ENCODE assay signal across 23 cellular contexts in genomic region chr17:31496097-31496496, GRCh38.
DNase-seq lines count a peak whose midpoint lies in the region; ATAC-seq and TF ChIP-seq lines count a peak whose summit lies in the region.
"Had no signal": no experiment of that assay in that cellular context is flagged by ENCODE, and none has a peak within 500 bp of the region (broad histone marks: within the 10 kb centered on the region; RNA-seq: fewer than 3 reads in every experiment).

No MANE protein-coding gene starts in this region.

- H3K9me2 ChIP-seq in Loucy (replicated peaks; ENCODE audit: low read depth, low read length) = no peaks in the 10 kb centered on the region

- no peak for TF ChIP-seq CTCF in Loucy (conservative IDR thresholded peaks at IDR 0.05; ENCODE audit: low read length)

- no peaks in the 10 kb centered on the region for H3K36me3 Mint-ChIP-seq in activated T-cell treated with anti-CD3 and anti-CD28 coated beads, Interleukin-2, amount 50 U/mL, for 72 hours (ENCODE audit: insufficient read depth in 2 of 2)
- peaks cover 5% of the 10 kb centered on the region for H3K36me3 Mint-ChIP-seq in stimulated activated effector memory CD8-positive, alpha-beta T cell treated with anti-CD3 and anti-CD28 coated beads, Interleukin-12 subunit alpha, Interleukin-12 subunit beta, amount 100 ng/mL, for 72 hours
- H3K36me3 Mint-ChIP-seq: brain had no signal

- H3K79me2 ChIP-seq in Loucy (ENCODE audit: insufficient read depth, low read length) = peaks cover 45% of the 10 kb centered on the region; the same call in 1 of the 2 replicates

- H3K9me3 ChIP-seq in Loucy (ENCODE audit: insufficient read depth, low read depth, low read length) = no peaks in the 10 kb centered on the region
- no peaks in the 10 kb centered on the region for H3K9me3 ChIP-seq in effector memory CD4-positive, alpha-beta T cell (ENCODE audit: control insufficient read depth, low read length)
- H3K9me3 ChIP-seq: esophagus muscularis mucosa, SJSA1, stomach had no signal

- no peak for DNase-seq in activated T-cell treated with anti-CD3 and anti-CD28 coated beads, Interleukin-2, amount 50 U/mL, for 72 hours
- no peak for DNase-seq in activated T-cell treated with anti-CD3 and anti-CD28 coated beads, Interleukin-2, amount 50 U/mL, for 1 hour
- DNase-seq in effector memory CD4-positive, alpha-beta T cell = no peak
- DNase-seq in stimulated activated effector memory CD8-positive, alpha-beta T cell treated with anti-CD3 and anti-CD28 coated beads, Interleukin-12 subunit alpha, Interleukin-12 subunit beta, amount 100 ng/mL, for 72 hours (ENCODE audit: low spot score in 2 of 2) = no peak
- no peak for DNase-seq in NCI-H226
- DNase-seq in glomerular visceral epithelial cell (ENCODE audit: extremely low spot score) = no peak
- DNase-seq: activated T-cell treated with anti-CD3 and anti-CD28 coated beads, Interleukin-2, amount 50 U/mL, for 48 hours; GOT3; IMR-90; NCI-H1417; NCI-H510A treated with DMSO at 0.1 percent for 48 hours; occipital lobe; retina; stimulated activated CD4-positive, alpha-beta T cell treated with anti-CD3 and anti-CD28 coated beads, Interleukin-4, amount 100 ng/mL, for 1 hour; stomach had no signal

- H3K4me2 ChIP-seq in Loucy (ENCODE audit: low read depth, low read length, poor library complexity, severe bottlenecking) = peak overlapping the region; percentile 59

- no peaks in the 10 kb centered on the region for H3K9me3 Mint-ChIP-seq in activated T-cell treated with anti-CD3 and anti-CD28 coated beads, Interleukin-2, amount 50 U/mL, for 72 hours
- H3K9me3 Mint-ChIP-seq in stimulated activated effector memory CD8-positive, alpha-beta T cell treated with anti-CD3 and anti-CD28 coated beads, Interleukin-12 subunit alpha, Interleukin-12 subunit beta, amount 100 ng/mL, for 72 hours = no peaks in the 10 kb centered on the region
- H3K9me3 Mint-ChIP-seq: brain; T-helper 1 cell treated with Interleukin-12 subunit alpha and Interleukin-12 subunit beta and Interleukin-4 antibody, amounts not matched to agents 30 μg/mL and 1 μg/mL, for 36 hours; type B pancreatic cell had no signal

- no peak overlapping the region for H2AFZ ChIP-seq in Loucy (ENCODE audit: low read length)

- H3K36me3 ChIP-seq in Loucy (ENCODE audit: insufficient read depth, low read length) = no peaks in the 10 kb centered on the region
- no peaks in the 10 kb centered on the region for H3K36me3 ChIP-seq in effector memory CD4-positive, alpha-beta T cell (ENCODE audit: control insufficient read depth, insufficient read depth, low read length)
- H3K36me3 ChIP-seq: esophagus muscularis mucosa, SJSA1, stomach had no signal

- H3K27ac Mint-ChIP-seq in activated T-cell treated with anti-CD3 and anti-CD28 coated beads, Interleukin-2, amount 50 U/mL, for 72 hours = peak overlapping the region; percentile 95
- peak overlapping the region; percentile 97 for H3K27ac Mint-ChIP-seq in stimulated activated effector memory CD8-positive, alpha-beta T cell treated with anti-CD3 and anti-CD28 coated beads, Interleukin-12 subunit alpha, Interleukin-12 subunit beta, amount 100 ng/mL, for 72 hours
- H3K27ac Mint-ChIP-seq: type B pancreatic cell had no signal

- no peaks in the 10 kb centered on the region for H4K20me1 ChIP-seq in Loucy (ENCODE audit: insufficient read depth, low read length, poor library complexity, severe bottlenecking)

- H3F3A ChIP-seq in Loucy (ENCODE audit: low read depth) = peaks cover 8% of the 10 kb centered on the region

- peak overlapping the region; percentile 11 for H3K27ac ChIP-seq in effector memory CD4-positive, alpha-beta T cell (ENCODE audit: insufficient read depth, low read length, poor library complexity, severe bottlenecking)
- H3K27ac ChIP-seq: esophagus muscularis mucosa, SJSA1 had no signal

- H3K27me3 Mint-ChIP-seq in activated T-cell treated with anti-CD3 and anti-CD28 coated beads, Interleukin-2, amount 50 U/mL, for 72 hours (ENCODE audit: low read depth) = no peaks in the 10 kb centered on the region
- H3K27me3 Mint-ChIP-seq: type B pancreatic cell had no signal

- peaks cover 89% of the 10 kb centered on the region for H3K4me1 ChIP-seq in Loucy (ENCODE audit: insufficient read depth, low read length, poor library complexity, severe bottlenecking)
- peaks cover 66% of the 10 kb centered on the region for H3K4me1 ChIP-seq in effector memory CD4-positive, alpha-beta T cell (ENCODE audit: control insufficient read depth, insufficient read depth, low read length, poor library complexity, severe bottlenecking)

- no peak for ATAC-seq in activated T-cell treated with anti-CD3 and anti-CD28 coated beads, Interleukin-2, amount 50 U/mL, for 72 hours (replicated peaks in 1 of 2)
- no peak for ATAC-seq in stimulated activated effector memory CD8-positive, alpha-beta T cell treated with anti-CD3 and anti-CD28 coated beads, Interleukin-12 subunit alpha, Interleukin-12 subunit beta, amount 100 ng/mL, for 72 hours
- ATAC-seq in GM18520 (IDR thresholded peaks at IDR 0.05; ENCODE audit: unreplicated experiment) = no peak

- H3K9ac ChIP-seq in Loucy (ENCODE audit: low read depth, low read length, poor library complexity, severe bottlenecking) = no peak overlapping the region

- no peaks in the 10 kb centered on the region for H3K27me3 ChIP-seq in Loucy (ENCODE audit: insufficient read depth, low read length, poor library complexity, severe bottlenecking)
- no peaks in the 10 kb centered on the region for H3K27me3 ChIP-seq in effector memory CD4-positive, alpha-beta T cell (replicated peaks; ENCODE audit: control insufficient read depth, insufficient read depth, low read length, poor library complexity, severe bottlenecking)
- H3K27me3 ChIP-seq: stomach had no signal

- H3K4me1 Mint-ChIP-seq in activated T-cell treated with anti-CD3 and anti-CD28 coated beads, Interleukin-2, amount 50 U/mL, for 72 hours (ENCODE audit: low read depth) = peaks cover 98% of the 10 kb centered on the region
- H3K4me1 Mint-ChIP-seq in stimulated activated effector memory CD8-positive, alpha-beta T cell treated with anti-CD3 and anti-CD28 coated beads, Interleukin-12 subunit alpha, Interleukin-12 subunit beta, amount 100 ng/mL, for 72 hours = peaks cover 85% of the 10 kb centered on the region

- H3K4me3 ChIP-seq in Loucy (ENCODE audit: low read length, poor library complexity, severe bottlenecking) = no peak overlapping the region
- no peak overlapping the region for H3K4me3 ChIP-seq in effector memory CD4-positive, alpha-beta T cell (ENCODE audit: insufficient read depth, low read depth, low read length, poor library complexity, severe bottlenecking)
- H3K4me3 ChIP-seq: esophagus muscularis mucosa, lung, SJSA1, stomach had no signal

- H3K4me3 Mint-ChIP-seq in activated T-cell treated with anti-CD3 and anti-CD28 coated beads, Interleukin-2, amount 50 U/mL, for 72 hours = peak overlapping the region in 1 of 2 donors; percentile 52
- H3K4me3 Mint-ChIP-seq in stimulated activated effector memory CD8-positive, alpha-beta T cell treated with anti-CD3 and anti-CD28 coated beads, Interleukin-12 subunit alpha, Interleukin-12 subunit beta, amount 100 ng/mL, for 72 hours = no peak overlapping the region
- H3K4me3 Mint-ChIP-seq: brain; T-helper 1 cell treated with Interleukin-12 subunit alpha and Interleukin-12 subunit beta and Interleukin-4 antibody, amounts not matched to agents 30 μg/mL and 1 μg/mL, for 36 hours; type B pancreatic cell had no signal
